ENCODE assay signal across 11 cellular contexts in genomic region chrX:109600114-109600710, GRCh38. TPM values are rescaled to one million over a fixed set of nuclear protein-coding genes. Genes with fewer than 3 reads are reported as not detected.
A peak's percentile ranks its signal among the peaks of the same experiment; 100 is the strongest.
DNase-seq lines count a peak whose midpoint lies in the region; ATAC-seq and TF ChIP-seq lines count a peak whose summit lies in the region.
"Had no signal": no experiment of that assay in that cellular context is flagged by ENCODE, and none has a peak within 500 bp of the region (broad histone marks: within the 10 kb centered on the region; RNA-seq: fewer than 3 reads in every experiment).

No MANE protein-coding gene starts in this region.

- H3K27me3 ChIP-seq in naive thymus-derived CD4-positive, alpha-beta T cell (ENCODE audit: control insufficient read depth in 2 of 2, insufficient read depth in 2 of 2, low read length in 2 of 2) = peaks cover 0 to 3% of the 10 kb centered on the region in 2 donors

- TF ChIP-seq CTCF in NB4 (IDR thresholded peaks at IDR 0.05; ENCODE audit: low read depth, low read length) (no peak), nephron (IDR thresholded peaks at IDR 0.05; ENCODE audit: unreplicated experiment in 3 of 3) (no peak)

- no peak overlapping the region for H3K27ac ChIP-seq in naive thymus-derived CD4-positive, alpha-beta T cell (ENCODE audit: low read depth, low read length)
- H3K27ac ChIP-seq: esophagus squamous epithelium had no signal

- POLR2A ChIA-PET in naive thymus-derived CD4-positive, alpha-beta T cell (lab: Charles Lee) = no interaction called here

- no peak for TF ChIP-seq POLR2A in NB4 (IDR thresholded peaks at IDR 0.05; ENCODE audit: extremely low read depth, insufficient read length)
- TF ChIP-seq POLR2A in erythroblast (IDR thresholded peaks at IDR 0.05; ENCODE audit: low read length) = no peak

- peaks cover 6 to 9% of the 10 kb centered on the region in 2 donors for H3K4me1 Mint-ChIP-seq in effector memory CD8-positive, alpha-beta T cell (ENCODE audit: low read depth in 2 of 2)
- H3K4me1 Mint-ChIP-seq in nephron = peaks cover 31% of the 10 kb centered on the region
- H3K4me1 Mint-ChIP-seq in naive thymus-derived CD4-positive, alpha-beta T cell = peaks cover 0 to 7% (median 0%) of the 10 kb centered on the region in 7 donors

- ATAC-seq in effector memory CD8-positive, alpha-beta T cell (replicated peaks) = no peak
- ATAC-seq in naive thymus-derived CD4-positive, alpha-beta T cell = no peak

- H3K4me1 ChIP-seq in naive thymus-derived CD4-positive, alpha-beta T cell (ENCODE audit: control insufficient read depth in 2 of 2, insufficient read depth in 2 of 2, low read length in 2 of 2) = no peaks in the 10 kb centered on the region
- H3K4me1 ChIP-seq: esophagus squamous epithelium had no signal

- H3K9me3 Mint-ChIP-seq in effector memory CD8-positive, alpha-beta T cell = no peaks in the 10 kb centered on the region
- no peaks in the 10 kb centered on the region for H3K9me3 Mint-ChIP-seq in nephron
- peaks cover 0 to 6% (median 0%) of the 10 kb centered on the region in 11 donors for H3K9me3 Mint-ChIP-seq in naive thymus-derived CD4-positive, alpha-beta T cell

- no peaks in the 10 kb centered on the region for H3K36me3 Mint-ChIP-seq in effector memory CD8-positive, alpha-beta T cell (ENCODE audit: insufficient read depth)
- no peaks in the 10 kb centered on the region for H3K36me3 Mint-ChIP-seq in nephron (ENCODE audit: low read depth)
- peaks cover 0 to 2% (median 0%) of the 10 kb centered on the region in 5 donors for H3K36me3 Mint-ChIP-seq in naive thymus-derived CD4-positive, alpha-beta T cell

- peaks cover 17 to 32% of the 10 kb centered on the region in 2 donors for H3K27me3 Mint-ChIP-seq in effector memory CD8-positive, alpha-beta T cell
- H3K27me3 Mint-ChIP-seq in nephron (ENCODE audit: low read depth) = peaks cover 16% of the 10 kb centered on the region
- peaks cover 12 to 47% (median 36%) of the 10 kb centered on the region in 5 donors for H3K27me3 Mint-ChIP-seq in naive thymus-derived CD4-positive, alpha-beta T cell

- peak overlapping the region in 1 of 2 donors; percentile 70 for H3K27ac Mint-ChIP-seq in effector memory CD8-positive, alpha-beta T cell
- H3K27ac Mint-ChIP-seq in nephron = peak overlapping the region; percentile 3 to 86 (median 80)
- no peak overlapping the region for H3K27ac Mint-ChIP-seq in naive thymus-derived CD4-positive, alpha-beta T cell

- H3K36me3 ChIP-seq in naive thymus-derived CD4-positive, alpha-beta T cell (ENCODE audit: control insufficient read depth in 2 of 3, insufficient read depth in 3 of 3, low read length in 3 of 3) = no peaks in the 10 kb centered on the region
- H3K36me3 ChIP-seq: esophagus squamous epithelium had no signal

- CTCF ChIA-PET in naive thymus-derived CD4-positive, alpha-beta T cell (lab: Charles Lee) = no interaction called here

- no peaks in the 10 kb centered on the region for H3K9me3 ChIP-seq in naive thymus-derived CD4-positive, alpha-beta T cell (ENCODE audit: control insufficient read depth in 2 of 3, low read length in 3 of 3)
- H3K9me3 ChIP-seq: esophagus squamous epithelium had no signal

- H3K4me3 Mint-ChIP-seq in effector memory CD8-positive, alpha-beta T cell = peak overlapping the region; percentile 48 to 62
- H3K4me3 Mint-ChIP-seq in nephron = peak overlapping the region; percentile 20 to 71 (median 65)
- H3K4me3 Mint-ChIP-seq in naive thymus-derived CD4-positive, alpha-beta T cell = no peak overlapping the region

- H3K4me3 ChIP-seq in NB4 (ENCODE audit: low read depth, low read length) = no peak overlapping the region
- no peak overlapping the region for H3K4me3 ChIP-seq in naive thymus-derived CD4-positive, alpha-beta T cell (ENCODE audit: low read length)
- H3K4me3 ChIP-seq: esophagus squamous epithelium had no signal

- DNase-seq in Daoy (ENCODE audit: low read depth) (peak; percentile 24), NB4 (ENCODE audit: low read depth) (peak; percentile 63), putamen (ENCODE audit: low spot score) (no peak), LoVo (ENCODE audit: low spot score) (no peak), erythroblast (lab: John Stamatoyannopoulos, UW) (no peak)
- DNase-seq in effector memory CD8-positive, alpha-beta T cell = no peak
- no peak for DNase-seq in naive thymus-derived CD4-positive, alpha-beta T cell
- DNase-seq: activated naive CD4-positive, alpha-beta T cell treated with Interleukin-2 at 50 U/mL for 16 hours; esophagus squamous epithelium; NCI-H2171 treated with DMSO at 0.1 percent for 48 hours had no signal

- intact Hi-C loops in naive thymus-derived CD4-positive, alpha-beta T cell (cut with micrococcal nuclease) = no loop called here

RNA-seq across cellular contexts. Expression of gene KCNE5, which starts 24.8 kb away (rescaled TPM):
- total RNA-seq in Daoy (2014; rRNA removed; shearing (Covaris generic)) = not detected in 2 replicates
- total RNA-seq in naive thymus-derived CD4-positive, alpha-beta T cell = under 1 TPM in 3 of 5 experiments, not detected in 2; 0.21 to 0.39 (median 0.24) TPM
- not detected for polyA plus RNA-seq in naive thymus-derived CD4-positive, alpha-beta T cell

Comparison
In these comparisons a context has a peak if more than half of its experiments do, and no peak if none do; other contexts are left out.
1. DNase-seq: peak in Daoy (single experiment) and NB4 (single experiment); none in effector memory CD8-positive, alpha-beta T cell (0 of 3), putamen (single experiment), LoVo (single experiment), erythroblast (0 of 2) and naive thymus-derived CD4-positive, alpha-beta T cell (0 of 9).
2. H3K27ac Mint-ChIP-seq: peak in nephron (3 of 3); none in naive thymus-derived CD4-positive, alpha-beta T cell (0 of 9).
3. H3K4me3 Mint-ChIP-seq: peak in effector memory CD8-positive, alpha-beta T cell (2 of 2) and nephron (3 of 3); none in naive thymus-derived CD4-positive, alpha-beta T cell (0 of 10).